Comparison of ENCODE assay signal across 8 cellular contexts in the genomic region with DNA sequence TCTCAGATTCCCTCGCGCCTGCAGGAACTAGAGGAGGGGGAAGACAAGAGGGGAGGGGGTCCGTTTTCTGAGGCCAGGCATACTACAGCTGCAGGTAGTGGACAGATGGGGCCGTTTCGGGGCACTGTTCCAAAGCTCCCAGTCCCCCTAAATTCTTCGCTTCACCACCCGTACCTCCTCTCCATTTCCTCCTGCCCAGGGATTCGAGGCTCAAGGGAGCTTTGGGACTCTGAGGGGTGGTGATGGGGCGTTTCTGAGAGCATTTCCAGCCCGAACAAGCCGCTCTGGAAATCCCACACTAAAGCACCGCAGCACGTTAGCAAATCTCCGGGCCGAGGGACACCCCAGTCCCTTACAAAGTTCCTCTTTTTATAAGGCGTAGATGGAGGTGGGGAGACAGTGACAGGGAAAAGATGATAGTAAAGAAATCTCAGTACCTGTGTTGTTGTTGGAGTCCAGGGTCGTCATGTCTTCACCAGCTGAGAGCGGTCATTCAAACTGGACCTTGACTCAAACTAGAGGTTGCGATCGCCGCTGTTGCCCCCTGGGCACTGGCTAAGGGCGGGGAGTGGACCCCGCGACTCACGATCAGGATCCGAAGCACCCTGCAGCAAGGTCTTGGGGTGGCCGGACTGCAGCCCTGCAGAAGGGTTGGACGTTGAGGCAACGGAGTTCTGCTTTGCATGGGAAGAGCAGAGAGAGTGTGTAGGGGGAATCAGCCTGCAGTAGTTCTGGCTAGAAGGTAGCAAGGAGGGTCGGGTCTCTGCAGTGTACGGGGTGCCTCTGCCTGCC. TPM values are rescaled to one million over a fixed set of nuclear protein-coding genes. Genes with fewer than 3 reads are reported as not detected.
DNase-seq lines count a peak whose midpoint lies in the region; ATAC-seq, FAIRE-seq and TF ChIP-seq lines count a peak whose summit lies in the region.

No MANE protein-coding gene starts in this region.

- H2AFZ ChIP-seq in astrocyte (ENCODE audit: low read depth, low read length) = peak overlapping the region; percentile 69

- peaks cover 16% of the 10 kb centered on the region for H3K36me3 Mint-ChIP-seq in astrocyte (ENCODE audit: low read depth, unreplicated experiment)

- FAIRE-seq in astrocyte (lab: Jason Lieb, UNC) (no peak), kidney (lab: Jason Lieb, UNC) (no peak)

- H3K9me3 ChIP-seq in astrocyte (ENCODE audit: insufficient read depth, low read depth, low read length) (no peaks in the 10 kb centered on the region), kidney (ENCODE audit: control insufficient read depth in 1 of 2, low read length in 2 of 2) (no peaks in the 10 kb centered on the region), thymus (ENCODE audit: control insufficient read depth) (no peaks in the 10 kb centered on the region)

- peak overlapping the region; percentile 91 for H3K4me2 ChIP-seq in astrocyte (ENCODE audit: low read length)

- H3K27ac ChIP-seq in HL-60 (replicated peaks) (peak overlapping the region; percentile 77), astrocyte (ENCODE audit: low read depth, low read length) (peak overlapping the region; percentile 96), kidney (ENCODE audit: low read depth in 2 of 2, low read length in 2 of 2) (peak overlapping the region; percentile 97 to 99), thymus (ENCODE audit: low read depth) (peak overlapping the region; percentile 84)

- H3K9me3 Mint-ChIP-seq in astrocyte (ENCODE audit: unreplicated experiment) = no peaks in the 10 kb centered on the region

- H4K20me1 ChIP-seq in astrocyte (ENCODE audit: insufficient read depth, low read length) = no peaks in the 10 kb centered on the region

- 5% methylated on average over 31 of the region's 31 CpGs for WGBS in thymus

- peak overlapping the region; percentile 94 for H3K27ac Mint-ChIP-seq in astrocyte (ENCODE audit: unreplicated experiment)

- H3K4me3 Mint-ChIP-seq in astrocyte (ENCODE audit: unreplicated experiment) = peak overlapping the region; percentile 97

- peaks cover 17% of the 10 kb centered on the region for H3K79me2 ChIP-seq in astrocyte (ENCODE audit: insufficient read depth, low read length)

- H3K4me1 ChIP-seq in astrocyte (ENCODE audit: insufficient read depth, low read length) (peaks cover 34% of the 10 kb centered on the region), kidney (ENCODE audit: control insufficient read depth in 1 of 2, insufficient read depth in 1 of 2, low read depth in 1 of 2, low read length in 2 of 2) (peaks cover 51 to 65% of the 10 kb centered on the region in 2 donors), thymus (ENCODE audit: control insufficient read depth, insufficient read depth, low read length) (peaks cover 79% of the 10 kb centered on the region)

- H3K4me1 Mint-ChIP-seq in astrocyte (ENCODE audit: low read depth, unreplicated experiment) = peaks cover 37% of the 10 kb centered on the region

- ATAC-seq in GM21390 (IDR thresholded peaks at IDR 0.05; ENCODE audit: unreplicated experiment) = no peak

- CTCF ChIA-PET in AG04449 (lab: Yijun Ruan, JAX) = interaction anchor here (0.9 to 16.8 kb wide), 13 partner anchors 13 to 119 kb away, joined by 3 to 273 read pairs (median 4); no protein-coding TSS in a partner anchor

- H3K9ac ChIP-seq in astrocyte (ENCODE audit: low read length) (peak overlapping the region; percentile 89), kidney (ENCODE audit: low read length in 2 of 2) (peak overlapping the region; percentile 71 to 97)

- H3K36me3 ChIP-seq in astrocyte (ENCODE audit: insufficient read depth, low read length) (no peaks in the 10 kb centered on the region), kidney (ENCODE audit: control insufficient read depth in 1 of 2, insufficient read depth in 2 of 2, low read length in 2 of 2) (peaks cover 14 to 26% of the 10 kb centered on the region in 2 donors), thymus (ENCODE audit: control insufficient read depth, insufficient read depth) (peaks cover 12% of the 10 kb centered on the region)

- intact Hi-C loops in kidney (cut with DNase I) = no loop called here

- peak overlapping the region; percentile 87 for H3K4me3 ChIP-seq in AG04449 (ENCODE audit: low read depth, low read length)
- H3K4me3 ChIP-seq in HL-60 (replicated peaks; ENCODE audit: insufficient read depth, low read length) = peak overlapping the region; percentile 62
- peak overlapping the region; percentile 74 for H3K4me3 ChIP-seq in astrocyte (ENCODE audit: insufficient read depth, low read depth, low read length)
- H3K4me3 ChIP-seq in kidney (ENCODE audit: low read length in 2 of 2) = peak overlapping the region; percentile 91 to 98
- peak overlapping the region; percentile 67 for H3K4me3 ChIP-seq in thymus (ENCODE audit: low read length)

- TF ChIP-seq CTCF in AG04449 (IDR thresholded peaks at IDR 0.05; ENCODE audit: insufficient read depth, low read length, missing control alignments) = no peak
- TF ChIP-seq CTCF in HL-60 (IDR thresholded peaks at IDR 0.05; ENCODE audit: insufficient read depth, low read length) = no peak
- TF ChIP-seq CTCF in astrocyte (IDR thresholded peaks at IDR 0.05; ENCODE audit: insufficient read depth, low read depth, low read length) = no peak
- no peak for TF ChIP-seq CTCF in kidney (IDR thresholded peaks at IDR 0.05; ENCODE audit: borderline replicate concordance, extremely low read depth, insufficient read depth)

- POLR2A ChIA-PET in AG04449 (lab: Yijun Ruan, JAX) = interaction anchor here (0.9 to 3.6 kb wide), 18 partner anchors 7 to 79 kb away, joined by 3 to 62 read pairs (median 5); a partner anchor contains a TSS

- H3K27me3 ChIP-seq in HL-60 (ENCODE audit: insufficient read depth, poor library complexity, severe bottlenecking) = no peaks in the 10 kb centered on the region
- H3K27me3 ChIP-seq in astrocyte (ENCODE audit: insufficient read depth, low read length) = no peaks in the 10 kb centered on the region
- H3K27me3 ChIP-seq in thymus (ENCODE audit: control insufficient read depth, insufficient read depth) = no peaks in the 10 kb centered on the region

- no peak for DNase-seq in AG04449 (ENCODE audit: low read depth, low spot score)
- peak in 1 of 2 experiments; percentile 64 for DNase-seq in HL-60 (ENCODE audit: low read depth in 1 of 2, low spot score in 1 of 2)
- DNase-seq in astrocyte (ENCODE audit: low read depth) = no peak
- DNase-seq in kidney = peak; percentile 82
- DNase-seq in HuH-7.5 (ENCODE audit: low spot score) = no peak
- DNase-seq in stimulated activated CD4-positive, alpha-beta T cell treated with anti-CD3 and anti-CD28 coated beads, Interleukin-15, amount 100 ng/mL, for 24 hours = no peak

- peaks cover 3% of the 10 kb centered on the region for H3K27me3 Mint-ChIP-seq in astrocyte (ENCODE audit: low read depth, unreplicated experiment)

RNA-seq across cellular contexts. Expression of a gene that starts 0.6 kb away (rescaled TPM):
- 8.7 and 10.1 TPM in 2 replicates for total RNA-seq in astrocyte
- total RNA-seq in kidney = 30.8 TPM
- 7.1 TPM for polyA plus RNA-seq in kidney (ENCODE audit: insufficient read depth, low read depth, low replicate concordance)
- polyA plus RNA-seq in thymus = 3.2 TPM

RNA-seq across cellular contexts. Expression of a gene that starts 21.9 kb away (rescaled TPM):
- 81.9 and 83.3 TPM in 2 replicates for total RNA-seq in astrocyte
- total RNA-seq in kidney = 75.4 TPM
- polyA plus RNA-seq in kidney (ENCODE audit: insufficient read depth, low read depth, low replicate concordance) = 34.9 TPM
- polyA plus RNA-seq in thymus = 126 TPM

RNA-seq across cellular contexts. Expression of a gene that starts 37.1 kb away (rescaled TPM):
- total RNA-seq in astrocyte (16.7 and 20.4 TPM in 2 replicates), kidney (63.9 TPM)
- polyA plus RNA-seq in kidney (ENCODE audit: insufficient read depth, low read depth, low replicate concordance) (40.8 TPM), thymus (14.3 TPM)

RNA-seq across cellular contexts. Expression of a gene that starts 40.5 kb away (rescaled TPM):
- 55.0 and 56.1 TPM in 2 replicates for total RNA-seq in astrocyte
- total RNA-seq in kidney = 90.8 TPM
- polyA plus RNA-seq in kidney (ENCODE audit: insufficient read depth, low read depth, low replicate concordance) = 32.2 TPM
- polyA plus RNA-seq in thymus = 38.3 TPM

RNA-seq across cellular contexts. Expression of a gene that starts 45.6 kb away (rescaled TPM):
- 49.2 and 56.4 TPM in 2 replicates for total RNA-seq in astrocyte
- 66.3 TPM for total RNA-seq in kidney
- 53.7 TPM for polyA plus RNA-seq in kidney (ENCODE audit: insufficient read depth, low read depth, low replicate concordance)
- 49.5 TPM for polyA plus RNA-seq in thymus
